In genomic region chr2:238433941-238434845, GRCh38 we compare ENCODE assay signal across 13 cellular contexts. TPM values are rescaled to one million over a fixed set of nuclear protein-coding genes. Genes with fewer than 3 reads are reported as not detected.
DNase-seq lines count a peak whose midpoint lies in the region; ATAC-seq and TF ChIP-seq lines count a peak whose summit lies in the region.
"Had no signal": no experiment of that assay in that cellular context is flagged by ENCODE, and none has a peak within 500 bp of the region (broad histone marks: within the 10 kb centered on the region; RNA-seq: fewer than 3 reads in every experiment).

No MANE protein-coding gene starts in this region.

- H3K27me3 ChIP-seq in RWPE2 (ENCODE audit: insufficient read depth, poor library complexity, severe bottlenecking): no peaks in the 10 kb centered on the region
- H3K27me3 ChIP-seq: uterus had no signal

- no peak overlapping the region for H3K4me3 ChIP-seq in RWPE2 (ENCODE audit: severe bottlenecking)
- H3K4me3 ChIP-seq: uterus had no signal

- H3K27ac ChIP-seq in RWPE2 (ENCODE audit: poor library complexity, severe bottlenecking): peak overlapping the region; percentile 100
- H3K27ac ChIP-seq: uterus had no signal

- peaks cover 97% of the 10 kb centered on the region for H3K36me3 ChIP-seq in RWPE2 (ENCODE audit: low read depth)
- H3K36me3 ChIP-seq: uterus had no signal

- H3K9me3 Mint-ChIP-seq in endothelial cell (ENCODE audit: unreplicated experiment): peaks cover 5% of the 10 kb centered on the region
- H3K9me3 Mint-ChIP-seq in osteocyte (ENCODE audit: unreplicated experiment): no peaks in the 10 kb centered on the region

- H3K4me3 Mint-ChIP-seq in endothelial cell (ENCODE audit: unreplicated experiment) (peak overlapping the region; percentile 42), osteocyte (ENCODE audit: unreplicated experiment) (no peak overlapping the region)
- H3K4me3 Mint-ChIP-seq: T-helper 2 cell treated with Interferon-gamma antibody and Interleukin-4, amounts not matched to agents 5 μg/mL and 100 μg/mL, for 36 hours had no signal

- H3K4me1 ChIP-seq in RWPE2 (ENCODE audit: insufficient read depth, poor library complexity, severe bottlenecking): peaks cover 87% of the 10 kb centered on the region
- H3K4me1 ChIP-seq: uterus had no signal

- H3K36me3 Mint-ChIP-seq in endothelial cell (ENCODE audit: low read depth, unreplicated experiment): peaks cover 30% of the 10 kb centered on the region
- H3K36me3 Mint-ChIP-seq in osteocyte (ENCODE audit: unreplicated experiment): peaks cover 46% of the 10 kb centered on the region

- H3K27me3 Mint-ChIP-seq in endothelial cell (ENCODE audit: unreplicated experiment): peaks cover 8% of the 10 kb centered on the region
- H3K27me3 Mint-ChIP-seq in osteocyte (ENCODE audit: unreplicated experiment): no peaks in the 10 kb centered on the region
- H3K27me3 Mint-ChIP-seq: IgD-negative memory B cell had no signal

- H3K27ac Mint-ChIP-seq in endothelial cell (ENCODE audit: unreplicated experiment) (no peak overlapping the region), osteocyte (ENCODE audit: unreplicated experiment) (peak overlapping the region; percentile 45)
- H3K27ac Mint-ChIP-seq: T-helper 2 cell treated with Interferon-gamma antibody and Interleukin-4, amounts not matched to agents 5 μg/mL and 100 μg/mL, for 36 hours had no signal

- DNase-seq in EL (peak; percentile 93), RWPE2 (ENCODE audit: low spot score) (no peak), endothelial cell (ENCODE audit: low spot score) (no peak), osteocyte (ENCODE audit: extremely low spot score, unreplicated experiment) (no peak)
- DNase-seq: activated CD8-positive, alpha-beta memory T cell treated with anti-CD3 and anti-CD28 coated beads, Interleukin-2, amount 50 U/mL, for 4 hours; NCI-H1930; right cardiac atrium; uterus had no signal

- H3K9me3 ChIP-seq in RWPE2 (ENCODE audit: severe bottlenecking): no peaks in the 10 kb centered on the region

- ATAC-seq in RWPE2 (ENCODE audit: low read depth) (peak; percentile 67), HG02852 (IDR thresholded peaks at IDR 0.05; ENCODE audit: unreplicated experiment) (no peak), GM19328 (IDR thresholded peaks at IDR 0.05; ENCODE audit: unreplicated experiment) (no peak), GM19455 (IDR thresholded peaks at IDR 0.05; ENCODE audit: unreplicated experiment) (no peak)

- H3K4me1 Mint-ChIP-seq in endothelial cell (ENCODE audit: unreplicated experiment) (no peaks in the 10 kb centered on the region), osteocyte (ENCODE audit: unreplicated experiment) (peaks cover 19% of the 10 kb centered on the region)

- TF ChIP-seq CTCF in RWPE2 (IDR thresholded peaks at IDR 0.05; ENCODE audit: poor library complexity, severe bottlenecking) (no peak), endothelial cell (IDR thresholded peaks at IDR 0.05; ENCODE audit: unreplicated experiment) (no peak), osteocyte (IDR thresholded peaks at IDR 0.05) (no peak)

RNA-seq across cellular contexts. Expression of gene ASB1, which starts 7.5 kb away (rescaled TPM):
- total RNA-seq in endothelial cell (ENCODE audit: unreplicated experiment) (8.5 TPM), osteocyte (26.0 and 33.9 TPM in 2 replicates)
